In genomic region chr16:2710711-2711231, GRCh38 we compare ENCODE assay signal across 20 cellular contexts. TPM values are rescaled to one million over a fixed set of nuclear protein-coding genes. Genes with fewer than 3 reads are reported as not detected.
DNase-seq lines count a peak whose midpoint lies in the region; ATAC-seq and TF ChIP-seq lines count a peak whose summit lies in the region.
"Had no signal": no experiment of that assay in that cellular context is flagged by ENCODE, and none has a peak within 500 bp of the region (broad histone marks: within the 10 kb centered on the region; RNA-seq: fewer than 3 reads in every experiment).

No MANE protein-coding gene starts in this region.

- no peak overlapping the region for H3K14ac ChIP-seq in neuronal stem cell (ENCODE audit: low read length)

- H3K9ac ChIP-seq in neuronal stem cell (ENCODE audit: low read depth, low read length, poor library complexity): peak overlapping the region; percentile 60

- H3K79me2 ChIP-seq in hepatocyte: no peaks in the 10 kb centered on the region

- no peak overlapping the region for H2BK15ac ChIP-seq in neuronal stem cell (ENCODE audit: low read length)

- no peaks in the 10 kb centered on the region for H3K9me2 ChIP-seq in hepatocyte (replicated peaks; ENCODE audit: insufficient read depth)

- peaks cover 7% of the 10 kb centered on the region for H3K79me1 ChIP-seq in neuronal stem cell (ENCODE audit: low read depth, low read length)

- H2BK120ac ChIP-seq in neuronal stem cell (ENCODE audit: low read depth, low read length): no peak overlapping the region

- peak overlapping the region; percentile 80 for H3K23ac ChIP-seq in neuronal stem cell (ENCODE audit: low read depth, low read length, poor library complexity)

- H2BK5ac ChIP-seq in neuronal stem cell (ENCODE audit: low read length): no peak overlapping the region

- H3K27ac ChIP-seq in neuronal stem cell (replicated peaks; ENCODE audit: low read length) (no peak overlapping the region), hepatocyte (no peak overlapping the region)
- H3K27ac ChIP-seq: lower lobe of right lung, pancreas, sigmoid colon, uterus had no signal

- no peaks in the 10 kb centered on the region for H4K20me1 ChIP-seq in hepatocyte (ENCODE audit: insufficient read depth, poor library complexity, severe bottlenecking)

- no peak for TF ChIP-seq CTCF in hepatocyte (IDR thresholded peaks at IDR 0.05; ENCODE audit: poor library complexity)

- WGBS in neuronal stem cell (ENCODE audit: extremely low coverage in 2 of 2, insufficient read length in 2 of 2, insufficient replicate concordance in 1 of 2), 2 donors: no CpG with 5 or more reads among the region's 11 CpGs
- WGBS in hepatocyte (ENCODE audit: low lambda C conversion rate, missing lambda C conversion rate): 88% methylated on average over 10 of the region's 11 CpGs

- ATAC-seq in HG02938 (IDR thresholded peaks at IDR 0.05; ENCODE audit: unreplicated experiment): no peak
- ATAC-seq in GM21381 (IDR thresholded peaks at IDR 0.05; ENCODE audit: unreplicated experiment): no peak
- ATAC-seq: activated CD4-positive, CD25-positive, alpha-beta regulatory T cell treated with anti-CD3 and anti-CD28 coated beads, Interleukin-2, amount 50 U/mL, for 24 hours; activated naive CD8-positive, alpha-beta T cell treated with anti-CD3 and anti-CD28 coated beads, Interleukin-2, amount 50 U/mL, for 24 hours; lower lobe of right lung; pancreas had no signal

- H3K4me2 ChIP-seq in neuronal stem cell (ENCODE audit: insufficient read depth, low read length, poor library complexity, severe bottlenecking) (no peak overlapping the region), hepatocyte (no peak overlapping the region)

- H3K9me3 ChIP-seq in neuronal stem cell (replicated peaks in 1 of 2; ENCODE audit: control insufficient read depth in 2 of 2, insufficient read depth in 1 of 2, low read depth in 1 of 2, low read length in 2 of 2) (no peaks in the 10 kb centered on the region), hepatocyte (ENCODE audit: low read depth) (no peaks in the 10 kb centered on the region)
- H3K9me3 ChIP-seq: esophagus squamous epithelium, lower lobe of right lung, pancreas, sigmoid colon, uterus had no signal

- H3K27me3 ChIP-seq in neuronal stem cell (ENCODE audit: control insufficient read depth in 3 of 3, insufficient read depth in 3 of 3, low read depth in 1 of 3, low read length in 3 of 3) (no peaks in the 10 kb centered on the region), hepatocyte (no peaks in the 10 kb centered on the region)
- H3K27me3 ChIP-seq: pancreas, uterus had no signal

- H2BK12ac ChIP-seq in neuronal stem cell (ENCODE audit: low read length): peak overlapping the region; percentile 84

- H3K36me3 ChIP-seq in neuronal stem cell (replicated peaks in 1 of 2; ENCODE audit: control insufficient read depth in 2 of 2, insufficient read depth in 2 of 2, low read length in 2 of 2) (peaks cover 8 to 21% of the 10 kb centered on the region in 2 donors), hepatocyte (replicated peaks; ENCODE audit: insufficient read depth, low read depth) (no peaks in the 10 kb centered on the region)
- H3K36me3 ChIP-seq: uterus had no signal

- DNase-seq in DMS 273 (lab: John Stamatoyannopoulos, UW; ENCODE audit: unreplicated experiment) (peak; percentile 93), NCI-H1694 treated with DMSO at 0.1 percent for 48 hours (lab: John Stamatoyannopoulos, UW) (peak; percentile 66), cerebellum (ENCODE audit: low spot score) (peak; percentile 61), neuronal stem cell (ENCODE audit: low spot score) (no peak), hepatocyte (ENCODE audit: low spot score) (no peak), NCI-H2029 (lab: John Stamatoyannopoulos, UW) (no peak)
- DNase-seq: activated naive CD8-positive, alpha-beta T cell treated with anti-CD3 and anti-CD28 coated beads, Interleukin-2, amount 50 U/mL, for 24 hours; CD8-positive, alpha-beta memory T cell; EL; esophagus squamous epithelium; lower lobe of right lung; NCI-H1048; NCI-H524 treated with DMSO at 0.1 percent for 48 hours; T1000; uterus had no signal

- H3K4me3 ChIP-seq in neuronal stem cell (ENCODE audit: low read length in 2 of 2) (peak overlapping the region in 1 of 2 donors; percentile 46), hepatocyte (no peak overlapping the region)
- H3K4me3 ChIP-seq: esophagus squamous epithelium, lower lobe of right lung, pancreas, sigmoid colon, uterus had no signal

- H3K4me1 ChIP-seq in neuronal stem cell (ENCODE audit: control insufficient read depth in 2 of 2, insufficient read depth in 1 of 2, low read depth in 1 of 2, low read length in 2 of 2) (no peaks in the 10 kb centered on the region), hepatocyte (ENCODE audit: insufficient read depth) (peaks cover 4% of the 10 kb centered on the region)
- H3K4me1 ChIP-seq: uterus had no signal

- peak overlapping the region; percentile 61 for H2AK5ac ChIP-seq in neuronal stem cell (ENCODE audit: low read depth, low read length)

- no peak overlapping the region for H4K8ac ChIP-seq in neuronal stem cell (ENCODE audit: low read depth, low read length)

- no peak overlapping the region for H3K4ac ChIP-seq in neuronal stem cell (ENCODE audit: low read length)

- H2AFZ ChIP-seq in neuronal stem cell (ENCODE audit: low read length) (no peak overlapping the region), hepatocyte (no peak overlapping the region)

- H4K91ac ChIP-seq in neuronal stem cell (ENCODE audit: low read depth, low read length, poor library complexity): no peak overlapping the region

- H3K18ac ChIP-seq in neuronal stem cell (ENCODE audit: low read length): no peak overlapping the region

RNA-seq across cellular contexts. Expression of gene PRSS27, which starts 9.3 kb away (rescaled TPM):
- total RNA-seq in cerebellum (2.6 TPM), hepatocyte (1.4 and 4.3 TPM in 2 replicates)
- polyA plus RNA-seq in neuronal stem cell (2013, experiment 1 of 2): 3.6 TPM
- 3.8 TPM for polyA plus RNA-seq in neuronal stem cell (2013, experiment 2 of 2)
- 1.4 and 4.8 TPM in 2 replicates for polyA plus RNA-seq in hepatocyte
- polyA plus RNA-seq: CD8-positive, alpha-beta memory T cell had no signal

RNA-seq across cellular contexts. Expression of gene KCTD5, which starts 28.4 kb away (rescaled TPM):
- 21.1 TPM for total RNA-seq in cerebellum
- polyA plus RNA-seq in neuronal stem cell (2013, experiment 1 of 2): 26.1 TPM
- polyA plus RNA-seq in neuronal stem cell (2013, experiment 2 of 2): 27.0 TPM
- total RNA-seq in hepatocyte: 22.7 and 31.5 TPM in 2 replicates
- polyA plus RNA-seq in hepatocyte: 24.5 and 32.2 TPM in 2 replicates

RNA-seq across cellular contexts. Expression of gene SRRM2, which starts 41.7 kb away (rescaled TPM):
- total RNA-seq in cerebellum: 74.1 TPM
- 516 TPM for polyA plus RNA-seq in neuronal stem cell (2013, experiment 1 of 2)
- polyA plus RNA-seq in neuronal stem cell (2013, experiment 2 of 2): 512 TPM
- 82.9 and 142 TPM in 2 replicates for total RNA-seq in hepatocyte
- polyA plus RNA-seq in hepatocyte: 403 and 666 TPM in 2 replicates

Comparison
In these comparisons a context has a peak if more than half of its experiments do, and no peak if none do; other contexts are left out.
1. DNase-seq: peak in DMS 273 (single experiment), NCI-H1694 treated with DMSO at 0.1 percent for 48 hours (single experiment) and cerebellum (single experiment); none in neuronal stem cell (single experiment), hepatocyte (single experiment) and NCI-H2029 (single experiment).